In the genomic region with DNA sequence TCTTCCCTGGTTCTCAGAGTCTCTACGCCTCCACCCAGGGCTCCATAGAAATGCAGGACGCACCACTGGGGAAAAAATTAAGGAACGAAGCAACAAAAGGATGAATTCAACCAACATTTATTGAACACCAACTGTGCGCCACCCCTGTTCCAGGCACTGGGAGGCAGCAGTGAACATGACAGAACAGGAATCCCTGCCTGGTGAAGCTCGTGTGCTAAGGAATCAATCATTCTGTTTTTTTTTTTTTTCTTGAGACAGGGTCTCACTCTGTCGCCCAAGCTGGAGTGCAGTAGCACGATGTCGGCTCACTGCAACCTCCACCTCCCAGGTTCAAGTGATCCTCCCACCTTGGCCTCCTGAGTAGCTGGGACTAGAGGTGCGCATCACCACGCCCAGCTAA, we compare ENCODE assay signal across 2 cellular contexts.
TF ChIP-seq lines count a peak whose summit lies in the region.

No MANE protein-coding gene starts in this region.

TF ChIP-seq in HEK293, 187 proteins besides CTCF, POLR2A, EP300 and RAD21:
- no peak for TF ChIP-seq ZNF645 (tag by site-specific recombination; IDR thresholded peaks at IDR 0.05)
- TF ChIP-seq ZNF623 (tag by site-specific recombination; IDR thresholded peaks at IDR 0.05), result no peak
- no peak for TF ChIP-seq KLF9 (tag by site-specific recombination; IDR thresholded peaks at IDR 0.05; ENCODE audit: low read depth)
- no peak for TF ChIP-seq ZNF596 (tag by site-specific recombination; IDR thresholded peaks at IDR 0.05)
- TF ChIP-seq, protein P1, sequence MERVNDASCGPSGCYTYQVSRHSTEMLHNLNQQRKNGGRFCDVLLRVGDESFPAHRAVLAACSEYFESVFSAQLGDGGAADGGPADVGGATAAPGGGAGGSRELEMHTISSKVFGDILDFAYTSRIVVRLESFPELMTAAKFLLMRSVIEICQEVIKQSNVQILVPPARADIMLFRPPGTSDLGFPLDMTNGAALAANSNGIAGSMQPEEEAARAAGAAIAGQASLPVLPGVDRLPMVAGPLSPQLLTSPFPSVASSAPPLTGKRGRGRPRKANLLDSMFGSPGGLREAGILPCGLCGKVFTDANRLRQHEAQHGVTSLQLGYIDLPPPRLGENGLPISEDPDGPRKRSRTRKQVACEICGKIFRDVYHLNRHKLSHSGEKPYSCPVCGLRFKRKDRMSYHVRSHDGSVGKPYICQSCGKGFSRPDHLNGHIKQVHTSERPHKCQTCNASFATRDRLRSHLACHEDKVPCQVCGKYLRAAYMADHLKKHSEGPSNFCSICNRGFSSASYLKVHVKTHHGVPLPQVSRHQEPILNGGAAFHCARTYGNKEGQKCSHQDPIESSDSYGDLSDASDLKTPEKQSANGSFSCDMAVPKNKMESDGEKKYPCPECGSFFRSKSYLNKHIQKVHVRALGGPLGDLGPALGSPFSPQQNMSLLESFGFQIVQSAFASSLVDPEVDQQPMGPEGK (tag by site-specific recombination; IDR thresholded peaks at IDR 0.05), result no peak
- TF ChIP-seq, protein P2, sequence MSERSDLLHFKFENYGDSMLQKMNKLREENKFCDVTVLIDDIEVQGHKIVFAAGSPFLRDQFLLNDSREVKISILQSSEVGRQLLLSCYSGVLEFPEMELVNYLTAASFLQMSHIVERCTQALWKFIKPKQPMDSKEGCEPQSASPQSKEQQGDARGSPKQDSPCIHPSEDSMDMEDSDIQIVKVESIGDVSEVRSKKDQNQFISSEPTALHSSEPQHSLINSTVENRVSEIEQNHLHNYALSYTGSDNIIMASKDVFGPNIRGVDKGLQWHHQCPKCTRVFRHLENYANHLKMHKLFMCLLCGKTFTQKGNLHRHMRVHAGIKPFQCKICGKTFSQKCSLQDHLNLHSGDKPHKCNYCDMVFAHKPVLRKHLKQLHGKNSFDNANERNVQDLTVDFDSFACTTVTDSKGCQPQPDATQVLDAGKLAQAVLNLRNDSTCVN (tag by site-specific recombination; optimal IDR thresholded peaks at IDR 0.05), result no peak

TF ChIP-seq in K562, 482 proteins besides CTCF, POLR2A, EP300 and RAD21:
- TF ChIP-seq MEIS2 (IDR thresholded peaks at IDR 0.05; ENCODE audit: partially characterized antibody) (peak; percentile 54), ZNF384 (IDR thresholded peaks at IDR 0.05; ENCODE audit: low read depth, low read length) (peak; percentile 61), PBX2 (CRISPR knock-in tag; IDR thresholded peaks at IDR 0.05; ENCODE audit: low read depth) (no peak), PBX2 (tag; conservative IDR thresholded peaks at IDR 0.05; ENCODE audit: low read depth) (0 out of 2 replicates have a peak, but pooled peaks have one; percentile 31), ZZZ3 (IDR thresholded peaks at IDR 0.05) (no peak), LARP7 (IDR thresholded peaks at IDR 0.05) (no peak)
TF ChIP-seq in K562: peak in this region for 3.
